ENCODE assay signal across 13 cellular contexts in genomic region chr6:155103816-155104366, GRCh38.
DNase-seq lines count a peak whose midpoint lies in the region; ATAC-seq, FAIRE-seq and TF ChIP-seq lines count a peak whose summit lies in the region.
"Had no signal": no experiment of that assay in that cellular context is flagged by ENCODE, and none has a peak within 500 bp of the region (broad histone marks: within the 10 kb centered on the region; RNA-seq: fewer than 3 reads in every experiment).

No MANE protein-coding gene starts in this region.

- TF ChIP-seq CTCF in BE2C (IDR thresholded peaks at IDR 0.05; ENCODE audit: low read depth, low read length): no peak

- no peaks in the 10 kb centered on the region for H3K9me3 ChIP-seq in skeletal muscle satellite cell (replicated peaks; ENCODE audit: low read length)
- no peaks in the 10 kb centered on the region for H3K9me3 ChIP-seq in BE2C
- H3K9me3 ChIP-seq: psoas muscle, tibial nerve had no signal

- no peaks in the 10 kb centered on the region for H3K9me3 Mint-ChIP-seq in effector memory CD8-positive, alpha-beta T cell

- H3K4me3 Mint-ChIP-seq in effector memory CD8-positive, alpha-beta T cell: no peak overlapping the region

- DNase-seq in activated CD8-positive, alpha-beta memory T cell treated with anti-CD3 and anti-CD28 coated beads, Interleukin-2, amount 50 U/mL, for 4 hours: peak; percentile 22
- DNase-seq in activated CD8-positive, alpha-beta memory T cell treated with anti-CD3 and anti-CD28 coated beads, Interleukin-2, amount 50 U/mL, for 48 hours: no peak
- peak; percentile 77 for DNase-seq in NCI-H226
- no peak for DNase-seq in effector memory CD8-positive, alpha-beta T cell
- no peak for DNase-seq in NOMO-1 treated with DMSO at 0.1 percent for 48 hours (lab: John Stamatoyannopoulos, UW; ENCODE audit: unreplicated experiment)
- no peak for DNase-seq in GM19239 (ENCODE audit: insufficient read length, low spot score)
- DNase-seq in BE2C: no peak
- DNase-seq: DMS79 treated with DMSO at 0.1 percent for 48 hours, NCI-H510A, psoas muscle had no signal

- no peak overlapping the region for H3K4me2 ChIP-seq in skeletal muscle satellite cell (ENCODE audit: low read length)

- peak; percentile 56 for ATAC-seq in effector memory CD8-positive, alpha-beta T cell (replicated peaks)
- ATAC-seq: psoas muscle had no signal

- FAIRE-seq in GM19239 (lab: Jason Lieb, UNC): no peak
- FAIRE-seq: TTC549 had no signal

- H3K4me1 ChIP-seq in skeletal muscle satellite cell (ENCODE audit: control insufficient read depth, insufficient read depth, low read length) (peaks cover 53% of the 10 kb centered on the region), BE2C (no peaks in the 10 kb centered on the region)
- H3K4me1 ChIP-seq: tibial nerve had no signal

- H3K4me1 Mint-ChIP-seq in effector memory CD8-positive, alpha-beta T cell (ENCODE audit: low read depth in 2 of 2): peaks cover 0 to 3% of the 10 kb centered on the region in 2 donors

- H3K27me3 ChIP-seq in skeletal muscle satellite cell (ENCODE audit: control insufficient read depth, insufficient read depth, low read length): no peaks in the 10 kb centered on the region
- no peaks in the 10 kb centered on the region for H3K27me3 ChIP-seq in BE2C
- H3K27me3 ChIP-seq: tibial nerve had no signal

- H3K4me3 ChIP-seq in skeletal muscle satellite cell (ENCODE audit: low read length) (no peak overlapping the region), BE2C (ENCODE audit: low read depth, low read length) (no peak overlapping the region)
- H3K4me3 ChIP-seq: psoas muscle, tibial nerve had no signal

- peak overlapping the region in 1 of 2 donors; percentile 22 for H3K27ac Mint-ChIP-seq in effector memory CD8-positive, alpha-beta T cell

- H3K36me3 ChIP-seq in skeletal muscle satellite cell (ENCODE audit: insufficient read depth, low read length) (no peaks in the 10 kb centered on the region), BE2C (no peaks in the 10 kb centered on the region)
- H3K36me3 ChIP-seq: tibial nerve had no signal

- H3K9ac ChIP-seq in skeletal muscle satellite cell (ENCODE audit: low read depth, low read length): peak overlapping the region; percentile 9

- no peaks in the 10 kb centered on the region for H3K36me3 Mint-ChIP-seq in effector memory CD8-positive, alpha-beta T cell (ENCODE audit: insufficient read depth)

- H3K27me3 Mint-ChIP-seq in effector memory CD8-positive, alpha-beta T cell: peaks cover 5 to 18% of the 10 kb centered on the region in 2 donors

Comparison
In these comparisons a context has a peak if more than half of its experiments do, and no peak if none do; other contexts are left out.
1. DNase-seq: peak in activated CD8-positive, alpha-beta memory T cell treated with anti-CD3 and anti-CD28 coated beads, Interleukin-2, amount 50 U/mL, for 4 hours (single experiment) and NCI-H226 (single experiment); none in activated CD8-positive, alpha-beta memory T cell treated with anti-CD3 and anti-CD28 coated beads, Interleukin-2, amount 50 U/mL, for 48 hours (single experiment), effector memory CD8-positive, alpha-beta T cell (0 of 3), NOMO-1 treated with DMSO at 0.1 percent for 48 hours (single experiment), GM19239 (single experiment) and BE2C (single experiment).